ENCODE assay signal across 8 cellular contexts in genomic region chr4:183659029-183659870, GRCh38. TPM values are rescaled to one million over a fixed set of nuclear protein-coding genes. Genes with fewer than 3 reads are reported as not detected.
DNase-seq lines count a peak whose midpoint lies in the region; ATAC-seq and TF ChIP-seq lines count a peak whose summit lies in the region.

Gene RWDD4 (minus strand): TSS chr4:183659185. CDS start chr4:183658952, 233 bp downstream.
Gene TRAPPC11 (plus strand): TSS chr4:183659293. CDS start chr4:183663868, 4,575 bp downstream.

- H3K23ac ChIP-seq in trophoblast cell (ENCODE audit: low read length): no peak within 1 kb of the TSS

- H2BK12ac ChIP-seq in trophoblast cell (ENCODE audit: low read length): no peak within 1 kb of the TSS

- H3K27me3 ChIP-seq in adipocyte (replicated peaks; ENCODE audit: control insufficient read depth, insufficient read depth, low read length) (no peaks in the 10 kb centered on the region), cardiac muscle cell (no peaks in the 10 kb centered on the region), trophoblast cell (ENCODE audit: insufficient read depth, low read length) (no peaks in the 10 kb centered on the region), transverse colon (no peaks in the 10 kb centered on the region)

- peak within 1 kb of the TSS; percentile 84 for H4K91ac ChIP-seq in trophoblast cell (ENCODE audit: low read depth, low read length)

- peak within 1 kb of the TSS; percentile 97 for H3K4me3 ChIP-seq in adipocyte (ENCODE audit: low read length)
- peak within 1 kb of the TSS; percentile 61 for H3K4me3 ChIP-seq in cardiac muscle cell
- peak within 1 kb of the TSS; percentile 93 for H3K4me3 ChIP-seq in trophoblast cell (ENCODE audit: low read depth, low read length)
- H3K4me3 ChIP-seq in transverse colon: peak within 1 kb of the TSS; percentile 53 to 94 (median 88)

- peak within 1 kb of the TSS; percentile 98 for H2AFZ ChIP-seq in trophoblast cell (ENCODE audit: insufficient read depth, low read length, poor library complexity)

- H3K9ac ChIP-seq in adipocyte (ENCODE audit: low read length) (peak within 1 kb of the TSS; percentile 95), trophoblast cell (ENCODE audit: low read length) (peak within 1 kb of the TSS; percentile 91)

- H4K8ac ChIP-seq in trophoblast cell (ENCODE audit: low read depth, low read length): peak within 1 kb of the TSS; percentile 84

- peak within 1 kb of the TSS; percentile 61 for H3K4ac ChIP-seq in trophoblast cell (ENCODE audit: low read depth, low read length)

- H2BK120ac ChIP-seq in trophoblast cell (ENCODE audit: insufficient read depth, low read length, poor library complexity): peak within 1 kb of the TSS; percentile 79

- in situ Hi-C loops in transverse colon (cut with MboI; ENCODE audit: low pct_ligation_motif_present in 1 of 4, low pct_unique_long_range_greater_than_20kb in 1 of 4, low sequenced_read_pairs in 3 of 4): loop anchor here in 2 of 4 donors (10.0 to 25.0 kb wide), 2 partner anchors 154 to 197 kb away; partner anchors contain the start of gene ING2 (in 1 of the 2)

- intact Hi-C loops in transverse colon (cut with DNase I; ENCODE audit: low total_unique reads): loop anchor here (2.0 kb wide), 1 partner anchor 154 kb away; the partner anchor contains the start of gene ING2

- H3K36me3 ChIP-seq in adipocyte (ENCODE audit: control insufficient read depth, insufficient read depth, low read length, severe bottlenecking) (peaks cover 15% of the 10 kb centered on the region), cardiac muscle cell (peaks cover under 1% of the 10 kb centered on the region), trophoblast cell (ENCODE audit: control insufficient read depth in 1 of 2, insufficient read depth in 2 of 2, low read length in 2 of 2) (peaks cover 0 to 5% of the 10 kb centered on the region in 2 experiments), transverse colon (peaks cover 0 to 5% (median 0%) of the 10 kb centered on the region in 4 donors)

- no peak within 1 kb of the TSS for H2AK5ac ChIP-seq in trophoblast cell (ENCODE audit: low read length)

- H4K12ac ChIP-seq in trophoblast cell (ENCODE audit: low read depth, low read length): peak within 1 kb of the TSS; percentile 70

- TF ChIP-seq POLR2A in transverse colon (IDR thresholded peaks at IDR 0.05): peak; percentile 94

- no peak for TF ChIP-seq EP300 in transverse colon (IDR thresholded peaks at IDR 0.05; ENCODE audit: low read depth)

- H3K4me1 ChIP-seq in adipocyte (ENCODE audit: control insufficient read depth, insufficient read depth, low read length): peaks cover 27% of the 10 kb centered on the region
- peaks cover 15% of the 10 kb centered on the region for H3K4me1 ChIP-seq in cardiac muscle cell (ENCODE audit: low read depth)
- peaks cover 0 to 5% of the 10 kb centered on the region in 2 experiments for H3K4me1 ChIP-seq in trophoblast cell (ENCODE audit: control insufficient read depth in 1 of 2, insufficient read depth in 2 of 2, low read length in 2 of 2)
- peaks cover 5 to 32% (median 19%) of the 10 kb centered on the region in 4 donors for H3K4me1 ChIP-seq in transverse colon

- TF ChIP-seq CTCF in GM12874 (IDR thresholded peaks at IDR 0.05; ENCODE audit: insufficient read depth, low read depth, low read length): 0 out of 2 replicates have a peak, but pooled peaks have one; percentile 11
- peak; percentile 11 for TF ChIP-seq CTCF in cardiac muscle cell (IDR thresholded peaks at IDR 0.05; ENCODE audit: low read depth, low read length)
- peak in 4 of 5 experiments; percentile 21 to 77 (median 42) for TF ChIP-seq CTCF in transverse colon (IDR thresholded peaks at IDR 0.05)

- peaks cover 7% of the 10 kb centered on the region for H3K79me2 ChIP-seq in trophoblast cell (ENCODE audit: control insufficient read depth, insufficient read depth, low read length, poor library complexity)

- no CpG with 5 or more reads among the region's 63 CpGs for WGBS in trophoblast cell (ENCODE audit: extremely low coverage, insufficient coverage, insufficient read length)
- WGBS in transverse colon (ENCODE audit: low coverage in 1 of 2), 2 donors: 0% methylated on average over 6 to 13 of the region's 63 CpGs

- peak within 1 kb of the TSS; percentile 86 for H3K4me2 ChIP-seq in trophoblast cell (ENCODE audit: low read length)

- ATAC-seq in HG02763 (IDR thresholded peaks at IDR 0.05; ENCODE audit: unreplicated experiment): peak; percentile 99

- DNase-seq in NCI-H1417 treated with DMSO at 0.1 percent for 48 hours (lab: John Stamatoyannopoulos, UW) (peak; percentile 88), SW480 (ENCODE audit: low spot score) (peak; percentile 96), adipocyte (ENCODE audit: low read depth) (peak; percentile 99), cardiac muscle cell (ENCODE audit: low read depth in 1 of 2, low spot score in 1 of 2) (peak; percentile 98 to 99), trophoblast cell (peak; percentile 98 to 99), transverse colon (peak; percentile 98)

- no peaks in the 10 kb centered on the region for H3K9me3 ChIP-seq in adipocyte (ENCODE audit: control insufficient read depth, low read length)
- no peaks in the 10 kb centered on the region for H3K9me3 ChIP-seq in cardiac muscle cell (ENCODE audit: low read depth)
- no peaks in the 10 kb centered on the region for H3K9me3 ChIP-seq in trophoblast cell (ENCODE audit: insufficient read depth, low read depth, low read length)
- H3K9me3 ChIP-seq in transverse colon: no peaks in the 10 kb centered on the region

- peak within 1 kb of the TSS; percentile 57 for H3K18ac ChIP-seq in trophoblast cell (ENCODE audit: low read length)

- peaks cover 7% of the 10 kb centered on the region for H3K79me1 ChIP-seq in trophoblast cell (ENCODE audit: low read length)

- peak within 1 kb of the TSS; percentile 89 for H3K14ac ChIP-seq in trophoblast cell (ENCODE audit: low read length)

- H2BK5ac ChIP-seq in trophoblast cell (ENCODE audit: low read depth, low read length, poor library complexity): peak within 1 kb of the TSS; percentile 58

- H3K27ac ChIP-seq in cardiac muscle cell (peak within 1 kb of the TSS; percentile 89), trophoblast cell (ENCODE audit: low read depth, low read length) (peak within 1 kb of the TSS; percentile 34), transverse colon (peak within 1 kb of the TSS; percentile 87 to 93 (median 92))

RNA-seq across cellular contexts. Expression of gene RWDD4, which starts in this region (rescaled TPM):
- total RNA-seq in cardiac muscle cell: 21.5 and 33.3 TPM in 2 replicates
- 40.0 and 43.5 TPM in 2 replicates for polyA plus RNA-seq in cardiac muscle cell
- polyA plus RNA-seq in trophoblast cell (2013): 22.0 and 22.3 TPM in 2 replicates
- total RNA-seq in transverse colon: 10 to 100 TPM in 2 of 4 donors, 1 to 10 TPM in 2; 4.1 to 16.9 (median 11.6) TPM

RNA-seq across cellular contexts. Expression of gene TRAPPC11, which starts in this region (rescaled TPM):
- 23.5 and 45.7 TPM in 2 replicates for total RNA-seq in cardiac muscle cell
- polyA plus RNA-seq in cardiac muscle cell: 15.8 and 22.0 TPM in 2 replicates
- polyA plus RNA-seq in trophoblast cell (2013): 18.3 and 19.9 TPM in 2 replicates
- total RNA-seq in transverse colon: 10 to 100 TPM; 47.8 to 61.1 (median 52.1) TPM

Comparison
In these comparisons a context has a peak if more than half of its experiments do, and no peak if none do; other contexts are left out.
1. Peak in every context shown above with its lines: DNase-seq, ATAC-seq, H3K4me3 ChIP-seq and H3K27ac ChIP-seq.
2. H3K27ac ChIP-seq: peak in every context shown above with its lines; median percentile 92 in transverse colon; 89 in cardiac muscle cell; 34 in trophoblast cell.